ENCODE assay signal across 9 cellular contexts in genomic region chr7:131326576-131326975, GRCh38. TPM values are rescaled to one million over a fixed set of nuclear protein-coding genes. Genes with fewer than 3 reads are reported as not detected.
DNase-seq lines count a peak whose midpoint lies in the region; ATAC-seq and TF ChIP-seq lines count a peak whose summit lies in the region.
"Had no signal": no experiment of that assay in that cellular context is flagged by ENCODE, and none has a peak within 500 bp of the region (broad histone marks: within the 10 kb centered on the region; RNA-seq: fewer than 3 reads in every experiment).

No MANE protein-coding gene starts in this region.

- H4K20me1 ChIP-seq in Loucy (ENCODE audit: insufficient read depth, low read length, poor library complexity, severe bottlenecking), result peaks cover 33% of the 10 kb centered on the region

- no peak for DNase-seq in AG04449 (ENCODE audit: low read depth, low spot score)
- no peak for DNase-seq in coronary artery (ENCODE audit: low spot score)
- no peak for DNase-seq in natural killer cell treated with Interleukin-12 subunit alpha and Interleukin-12 subunit beta and Interleukin-15 and Interleukin-18, amount 100 ng/mL, for 72 hours (ENCODE audit: low spot score)
- no peak for DNase-seq in cerebellar nuclear complex (lab: John Stamatoyannopoulos, UW)
- no peak for DNase-seq in GM20000 (ENCODE audit: low spot score)
- no peak for DNase-seq in NCI-H748 (lab: John Stamatoyannopoulos, UW; ENCODE audit: unreplicated experiment)
- no peak for DNase-seq in T1000 (lab: John Stamatoyannopoulos, UW)

- H2AFZ ChIP-seq in Loucy (ENCODE audit: low read length), result peak overlapping the region; percentile 98

- peaks cover 34% of the 10 kb centered on the region for H3K4me1 ChIP-seq in Loucy (ENCODE audit: insufficient read depth, low read length, poor library complexity, severe bottlenecking)

- H3K27ac ChIP-seq in coronary artery, result peak overlapping the region; percentile 94 to 98

- peak overlapping the region; percentile 92; the same call in 1 of the 2 replicates for H3K4me3 ChIP-seq in AG04449 (ENCODE audit: low read depth, low read length)
- H3K4me3 ChIP-seq in Loucy (ENCODE audit: low read length, poor library complexity, severe bottlenecking), result peak overlapping the region; percentile 91
- peak overlapping the region; percentile 94 for H3K4me3 ChIP-seq in coronary artery

- CTCF ChIA-PET in AG04449 (lab: Yijun Ruan, JAX), result interaction anchor here (4.2 kb wide), 1 partner anchor 258 kb away, joined by 18 read pairs; no protein-coding TSS in a partner anchor

- peaks cover 39% of the 10 kb centered on the region for H3K79me2 ChIP-seq in Loucy (ENCODE audit: insufficient read depth, low read length)

- H3K36me3 Mint-ChIP-seq in natural killer cell treated with Interleukin-12 subunit alpha and Interleukin-12 subunit beta and Interleukin-15 and Interleukin-18, amount 100 ng/mL, for 72 hours, result peaks cover 5% of the 10 kb centered on the region

- H3K9ac ChIP-seq in Loucy (ENCODE audit: low read depth, low read length, poor library complexity, severe bottlenecking), result no peak overlapping the region

- ATAC-seq in natural killer cell treated with Interleukin-12 subunit alpha and Interleukin-12 subunit beta and Interleukin-15 and Interleukin-18, amount 100 ng/mL, for 72 hours, result no peak

- peak overlapping the region; percentile 92 for H3K4me3 Mint-ChIP-seq in natural killer cell treated with Interleukin-12 subunit alpha and Interleukin-12 subunit beta and Interleukin-15 and Interleukin-18, amount 100 ng/mL, for 72 hours

- TF ChIP-seq CTCF in AG04449 (IDR thresholded peaks at IDR 0.05; ENCODE audit: insufficient read depth, low read length, missing control alignments) (no peak), Loucy (conservative IDR thresholded peaks at IDR 0.05; ENCODE audit: low read length) (no peak), coronary artery (IDR thresholded peaks at IDR 0.05) (no peak), GM20000 (IDR thresholded peaks at IDR 0.05; ENCODE audit: extremely low read depth, missing control alignments) (no peak)

- H3K9me3 Mint-ChIP-seq in natural killer cell treated with Interleukin-12 subunit alpha and Interleukin-12 subunit beta and Interleukin-15 and Interleukin-18, amount 100 ng/mL, for 72 hours, result no peaks in the 10 kb centered on the region

- H3K36me3 ChIP-seq in Loucy (ENCODE audit: insufficient read depth, low read length), result no peaks in the 10 kb centered on the region

- no peaks in the 10 kb centered on the region for H3K9me3 ChIP-seq in Loucy (ENCODE audit: insufficient read depth, low read depth, low read length)
- H3K9me3 ChIP-seq: mucosa of descending colon had no signal

- H3K27me3 Mint-ChIP-seq in natural killer cell treated with Interleukin-12 subunit alpha and Interleukin-12 subunit beta and Interleukin-15 and Interleukin-18, amount 100 ng/mL, for 72 hours, result peaks cover 0 to 5% of the 10 kb centered on the region in 2 donors

- H3K9me2 ChIP-seq in Loucy (replicated peaks; ENCODE audit: low read depth, low read length), result no peaks in the 10 kb centered on the region

- POLR2A ChIA-PET in AG04449 (lab: Yijun Ruan, JAX), result interaction anchor here (1.2 to 1.7 kb wide), 5 partner anchors 9 to 222 kb away, joined by 3 to 6 read pairs (median 4); no protein-coding TSS in a partner anchor

- H3K27ac Mint-ChIP-seq in natural killer cell treated with Interleukin-12 subunit alpha and Interleukin-12 subunit beta and Interleukin-15 and Interleukin-18, amount 100 ng/mL, for 72 hours, result peak overlapping the region; percentile 95 to 96

- H3F3A ChIP-seq in Loucy (ENCODE audit: low read depth), result no peaks in the 10 kb centered on the region

- H3K4me1 Mint-ChIP-seq in natural killer cell treated with Interleukin-12 subunit alpha and Interleukin-12 subunit beta and Interleukin-15 and Interleukin-18, amount 100 ng/mL, for 72 hours (ENCODE audit: low read depth in 2 of 2), result peaks cover 37 to 55% of the 10 kb centered on the region in 2 donors

- peaks cover 4% of the 10 kb centered on the region for H3K27me3 ChIP-seq in Loucy (ENCODE audit: insufficient read depth, low read length, poor library complexity, severe bottlenecking)

- peak overlapping the region; percentile 76 for H3K4me2 ChIP-seq in Loucy (ENCODE audit: low read depth, low read length, poor library complexity, severe bottlenecking)

RNA-seq across cellular contexts. Expression of gene MKLN1, which starts 1.1 kb away (rescaled TPM):
- total RNA-seq in natural killer cell treated with Interleukin-12 subunit alpha and Interleukin-12 subunit beta and Interleukin-15 and Interleukin-18, amount 100 ng/mL, for 72 hours, result 10 to 100 TPM; 46.7 to 56.2 TPM
